ENCODE assay signal across 1 cellular context in the genomic region with DNA sequence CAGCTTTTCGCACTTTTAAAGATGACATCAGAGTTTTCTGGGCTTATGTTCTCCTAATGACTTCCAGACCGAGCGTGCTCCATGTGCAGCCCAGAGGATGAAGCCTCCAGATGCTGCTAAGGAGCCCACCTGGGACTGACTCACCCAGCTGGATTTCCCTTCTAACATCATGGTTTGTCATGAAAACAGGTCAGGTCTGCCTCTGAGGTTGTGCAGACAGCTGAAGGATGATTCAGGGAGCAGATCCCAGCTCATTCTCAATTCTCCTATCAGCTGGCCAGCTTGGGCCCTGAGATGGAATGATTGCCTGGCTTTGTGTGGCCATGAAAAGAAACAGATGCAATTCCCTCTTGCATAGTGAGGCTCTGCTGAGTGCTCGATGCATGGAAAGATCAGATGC.
TF ChIP-seq lines count a peak whose summit lies in the region.

No MANE protein-coding gene starts in this region.

TF ChIP-seq in IMR-90, 13 proteins besides CTCF, POLR2A, EP300 and RAD21:
- TF ChIP-seq MXI1 (IDR thresholded peaks at IDR 0.05; ENCODE audit: borderline replicate concordance, low read depth, low read length) = no peak
- no peak for TF ChIP-seq FOS (IDR thresholded peaks at IDR 0.05; ENCODE audit: low read depth, low read length)
- TF ChIP-seq RFX5 (IDR thresholded peaks at IDR 0.05; ENCODE audit: low read depth, low read length) = no peak
- no peak for TF ChIP-seq MAFK (IDR thresholded peaks at IDR 0.05; ENCODE audit: low read depth, low read length)
- TF ChIP-seq, protein P1, sequence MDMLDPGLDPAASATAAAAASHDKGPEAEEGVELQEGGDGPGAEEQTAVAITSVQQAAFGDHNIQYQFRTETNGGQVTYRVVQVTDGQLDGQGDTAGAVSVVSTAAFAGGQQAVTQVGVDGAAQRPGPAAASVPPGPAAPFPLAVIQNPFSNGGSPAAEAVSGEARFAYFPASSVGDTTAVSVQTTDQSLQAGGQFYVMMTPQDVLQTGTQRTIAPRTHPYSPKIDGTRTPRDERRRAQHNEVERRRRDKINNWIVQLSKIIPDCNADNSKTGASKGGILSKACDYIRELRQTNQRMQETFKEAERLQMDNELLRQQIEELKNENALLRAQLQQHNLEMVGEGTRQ (IDR thresholded peaks at IDR 0.05; ENCODE audit: low read depth, low read length) = no peak
- no peak for TF ChIP-seq CEBPB (IDR thresholded peaks at IDR 0.05; ENCODE audit: low read depth, low read length)
- TF ChIP-seq NFE2L2 (IDR thresholded peaks at IDR 0.05; ENCODE audit: low read depth, low read length) = no peak
- no peak for TF ChIP-seq SMC3 (IDR thresholded peaks at IDR 0.05; ENCODE audit: low read depth, low read length)
- TF ChIP-seq CHD1 (IDR thresholded peaks at IDR 0.05; ENCODE audit: low read depth, low read length) = no peak
- no peak for TF ChIP-seq BHLHE40 (IDR thresholded peaks at IDR 0.05; ENCODE audit: low read depth, low read length)
- TF ChIP-seq RCOR1 (IDR thresholded peaks at IDR 0.05; ENCODE audit: insufficient replicate concordance, low read length) = no peak
- TF ChIP-seq MAZ (IDR thresholded peaks at IDR 0.05; ENCODE audit: borderline replicate concordance, low read depth, low read length) = no peak
- TF ChIP-seq, protein P2, sequence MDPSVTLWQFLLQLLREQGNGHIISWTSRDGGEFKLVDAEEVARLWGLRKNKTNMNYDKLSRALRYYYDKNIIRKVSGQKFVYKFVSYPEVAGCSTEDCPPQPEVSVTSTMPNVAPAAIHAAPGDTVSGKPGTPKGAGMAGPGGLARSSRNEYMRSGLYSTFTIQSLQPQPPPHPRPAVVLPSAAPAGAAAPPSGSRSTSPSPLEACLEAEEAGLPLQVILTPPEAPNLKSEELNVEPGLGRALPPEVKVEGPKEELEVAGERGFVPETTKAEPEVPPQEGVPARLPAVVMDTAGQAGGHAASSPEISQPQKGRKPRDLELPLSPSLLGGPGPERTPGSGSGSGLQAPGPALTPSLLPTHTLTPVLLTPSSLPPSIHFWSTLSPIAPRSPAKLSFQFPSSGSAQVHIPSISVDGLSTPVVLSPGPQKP (IDR thresholded peaks at IDR 0.05; ENCODE audit: borderline replicate concordance, low read depth, low read length) = no peak
